In the genomic region with DNA sequence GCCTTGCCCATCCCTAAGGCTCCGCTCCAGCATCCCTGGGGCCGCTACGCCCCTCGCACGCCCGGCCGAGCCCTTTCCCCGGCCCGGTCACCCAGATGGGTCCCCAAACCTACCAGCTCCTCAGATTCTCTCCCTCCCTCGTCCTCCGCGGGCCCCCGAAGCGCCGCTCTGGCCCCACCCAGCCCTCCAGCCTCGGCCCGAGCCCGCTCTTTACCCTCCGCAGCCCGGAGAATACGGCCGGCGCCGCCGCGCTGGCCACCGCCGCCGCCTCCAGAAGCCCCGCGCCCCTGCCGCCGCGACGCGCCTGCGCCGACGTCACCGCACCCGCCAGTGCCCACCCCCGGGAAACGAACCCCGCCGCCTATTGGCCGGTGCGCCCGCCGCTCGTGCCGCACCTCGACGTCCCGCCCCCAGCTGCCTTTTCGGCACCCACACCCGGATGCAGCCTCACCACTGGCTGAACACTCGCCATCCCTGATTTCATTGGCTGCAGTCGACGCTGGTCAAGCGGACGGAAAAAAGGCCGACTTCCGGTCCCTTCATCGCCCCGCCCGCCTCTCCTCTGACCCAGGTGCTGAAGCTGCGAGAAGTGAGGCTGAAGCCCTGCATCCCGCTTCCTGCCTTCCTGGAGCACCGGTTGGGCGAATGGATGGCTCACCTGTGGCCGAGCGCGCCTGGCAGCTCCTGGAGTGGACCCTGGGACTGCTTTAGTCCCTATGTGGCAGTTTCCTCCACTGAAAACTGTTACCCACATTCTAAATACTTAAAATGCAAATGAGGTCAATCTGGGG, we compare ENCODE assay signal across 1 cellular context.
A peak's percentile ranks its signal among the peaks of the same experiment; 100 is the strongest.
TF ChIP-seq lines count a peak whose summit lies in the region.

A gene (minus strand): TSS at position 292 of the 791 bp plus-strand sequence. CDS start 1,364 bp downstream, outside the sequence.

TF ChIP-seq in K562, 482 proteins besides CTCF, POLR2A, EP300 and RAD21 (continued from another document and continues in another):
- TF ChIP-seq, protein P1, sequence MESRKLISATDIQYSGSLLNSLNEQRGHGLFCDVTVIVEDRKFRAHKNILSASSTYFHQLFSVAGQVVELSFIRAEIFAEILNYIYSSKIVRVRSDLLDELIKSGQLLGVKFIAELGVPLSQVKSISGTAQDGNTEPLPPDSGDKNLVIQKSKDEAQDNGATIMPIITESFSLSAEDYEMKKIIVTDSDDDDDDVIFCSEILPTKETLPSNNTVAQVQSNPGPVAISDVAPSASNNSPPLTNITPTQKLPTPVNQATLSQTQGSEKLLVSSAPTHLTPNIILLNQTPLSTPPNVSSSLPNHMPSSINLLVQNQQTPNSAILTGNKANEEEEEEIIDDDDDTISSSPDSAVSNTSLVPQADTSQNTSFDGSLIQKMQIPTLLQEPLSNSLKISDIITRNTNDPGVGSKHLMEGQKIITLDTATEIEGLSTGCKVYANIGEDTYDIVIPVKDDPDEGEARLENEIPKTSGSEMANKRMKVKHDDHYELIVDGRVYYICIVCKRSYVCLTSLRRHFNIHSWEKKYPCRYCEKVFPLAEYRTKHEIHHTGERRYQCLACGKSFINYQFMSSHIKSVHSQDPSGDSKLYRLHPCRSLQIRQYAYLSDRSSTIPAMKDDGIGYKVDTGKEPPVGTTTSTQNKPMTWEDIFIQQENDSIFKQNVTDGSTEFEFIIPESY (CRISPR knock-in tag; IDR thresholded peaks at IDR 0.05), result 0 out of 2 replicates have a peak, but pooled peaks have one; percentile 31
- TF ChIP-seq, protein P2, sequence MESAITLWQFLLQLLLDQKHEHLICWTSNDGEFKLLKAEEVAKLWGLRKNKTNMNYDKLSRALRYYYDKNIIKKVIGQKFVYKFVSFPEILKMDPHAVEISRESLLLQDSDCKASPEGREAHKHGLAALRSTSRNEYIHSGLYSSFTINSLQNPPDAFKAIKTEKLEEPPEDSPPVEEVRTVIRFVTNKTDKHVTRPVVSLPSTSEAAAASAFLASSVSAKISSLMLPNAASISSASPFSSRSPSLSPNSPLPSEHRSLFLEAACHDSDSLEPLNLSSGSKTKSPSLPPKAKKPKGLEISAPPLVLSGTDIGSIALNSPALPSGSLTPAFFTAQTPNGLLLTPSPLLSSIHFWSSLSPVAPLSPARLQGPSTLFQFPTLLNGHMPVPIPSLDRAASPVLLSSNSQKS (CRISPR knock-in tag; IDR thresholded peaks at IDR 0.05), result no peak
- no peak for TF ChIP-seq ZFP30 (CRISPR knock-in tag; IDR thresholded peaks at IDR 0.05; ENCODE audit: borderline replicate concordance)
- TF ChIP-seq, protein P3, sequence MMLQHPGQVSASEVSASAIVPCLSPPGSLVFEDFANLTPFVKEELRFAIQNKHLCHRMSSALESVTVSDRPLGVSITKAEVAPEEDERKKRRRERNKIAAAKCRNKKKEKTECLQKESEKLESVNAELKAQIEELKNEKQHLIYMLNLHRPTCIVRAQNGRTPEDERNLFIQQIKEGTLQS (IDR thresholded peaks at IDR 0.05), result no peak
- TF ChIP-seq, protein P3 (CRISPR knock-in tag; conservative IDR thresholded peaks at IDR 0.05), result no peak
- TF ChIP-seq MAZ (CRISPR knock-in tag; conservative IDR thresholded peaks at IDR 0.05 in 1 of 2, IDR thresholded peaks at IDR 0.05 in 1 of 2), result peak; percentile 52 to 72; a peak in 3 of 4 replicates
- peak; percentile 90 to 92 for TF ChIP-seq NRF1 (conservative IDR thresholded peaks at IDR 0.05 in 1 of 2, IDR thresholded peaks at IDR 0.05 in 1 of 2)
- TF ChIP-seq, protein P4, sequence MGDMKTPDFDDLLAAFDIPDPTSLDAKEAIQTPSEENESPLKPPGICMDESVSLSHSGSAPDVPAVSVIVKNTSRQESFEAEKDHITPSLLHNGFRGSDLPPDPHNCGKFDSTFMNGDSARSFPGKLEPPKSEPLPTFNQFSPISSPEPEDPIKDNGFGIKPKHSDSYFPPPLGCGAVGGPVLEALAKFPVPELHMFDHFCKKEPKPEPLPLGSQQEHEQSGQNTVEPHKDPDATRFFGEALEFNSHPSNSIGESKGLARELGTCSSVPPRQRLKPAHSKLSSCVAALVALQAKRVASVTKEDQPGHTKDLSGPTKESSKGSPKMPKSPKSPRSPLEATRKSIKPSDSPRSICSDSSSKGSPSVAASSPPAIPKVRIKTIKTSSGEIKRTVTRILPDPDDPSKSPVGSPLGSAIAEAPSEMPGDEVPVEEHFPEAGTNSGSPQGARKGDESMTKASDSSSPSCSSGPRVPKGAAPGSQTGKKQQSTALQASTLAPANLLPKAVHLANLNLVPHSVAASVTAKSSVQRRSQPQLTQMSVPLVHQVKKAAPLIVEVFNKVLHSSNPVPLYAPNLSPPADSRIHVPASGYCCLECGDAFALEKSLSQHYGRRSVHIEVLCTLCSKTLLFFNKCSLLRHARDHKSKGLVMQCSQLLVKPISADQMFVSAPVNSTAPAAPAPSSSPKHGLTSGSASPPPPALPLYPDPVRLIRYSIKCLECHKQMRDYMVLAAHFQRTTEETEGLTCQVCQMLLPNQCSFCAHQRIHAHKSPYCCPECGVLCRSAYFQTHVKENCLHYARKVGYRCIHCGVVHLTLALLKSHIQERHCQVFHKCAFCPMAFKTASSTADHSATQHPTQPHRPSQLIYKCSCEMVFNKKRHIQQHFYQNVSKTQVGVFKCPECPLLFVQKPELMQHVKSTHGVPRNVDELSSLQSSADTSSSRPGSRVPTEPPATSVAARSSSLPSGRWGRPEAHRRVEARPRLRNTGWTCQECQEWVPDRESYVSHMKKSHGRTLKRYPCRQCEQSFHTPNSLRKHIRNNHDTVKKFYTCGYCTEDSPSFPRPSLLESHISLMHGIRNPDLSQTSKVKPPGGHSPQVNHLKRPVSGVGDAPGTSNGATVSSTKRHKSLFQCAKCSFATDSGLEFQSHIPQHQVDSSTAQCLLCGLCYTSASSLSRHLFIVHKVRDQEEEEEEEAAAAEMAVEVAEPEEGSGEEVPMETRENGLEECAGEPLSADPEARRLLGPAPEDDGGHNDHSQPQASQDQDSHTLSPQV (IDR thresholded peaks at IDR 0.05), result no peak
- TF ChIP-seq BHLHE40 (IDR thresholded peaks at IDR 0.05; ENCODE audit: low read length), result peak; percentile 92
- TF ChIP-seq NFATC3 (IDR thresholded peaks at IDR 0.05), result no peak
- no peak for TF ChIP-seq POLR3A (IDR thresholded peaks at IDR 0.05; ENCODE audit: borderline replicate concordance, extremely low read depth, insufficient read depth, insufficient read length)
- peak; percentile 70; the same call in 1 of the 2 replicates for TF ChIP-seq ETV5 (CRISPR knock-in tag; IDR thresholded peaks at IDR 0.05; ENCODE audit: low read depth)
- TF ChIP-seq ZNF174 (CRISPR knock-in tag; IDR thresholded peaks at IDR 0.05), result no peak
- TF ChIP-seq ZNF561 (CRISPR knock-in tag; conservative IDR thresholded peaks at IDR 0.05), result no peak
- TF ChIP-seq BDP1 (IDR thresholded peaks at IDR 0.05; ENCODE audit: insufficient read depth, insufficient read length), result no peak
- TF ChIP-seq ZNF785 (CRISPR knock-in tag; IDR thresholded peaks at IDR 0.05), result no peak
- peak in 1 of 2 experiments; percentile 58; a peak in 2 of 4 replicates for TF ChIP-seq HDAC1 (IDR thresholded peaks at IDR 0.05)
- TF ChIP-seq, protein P5, sequence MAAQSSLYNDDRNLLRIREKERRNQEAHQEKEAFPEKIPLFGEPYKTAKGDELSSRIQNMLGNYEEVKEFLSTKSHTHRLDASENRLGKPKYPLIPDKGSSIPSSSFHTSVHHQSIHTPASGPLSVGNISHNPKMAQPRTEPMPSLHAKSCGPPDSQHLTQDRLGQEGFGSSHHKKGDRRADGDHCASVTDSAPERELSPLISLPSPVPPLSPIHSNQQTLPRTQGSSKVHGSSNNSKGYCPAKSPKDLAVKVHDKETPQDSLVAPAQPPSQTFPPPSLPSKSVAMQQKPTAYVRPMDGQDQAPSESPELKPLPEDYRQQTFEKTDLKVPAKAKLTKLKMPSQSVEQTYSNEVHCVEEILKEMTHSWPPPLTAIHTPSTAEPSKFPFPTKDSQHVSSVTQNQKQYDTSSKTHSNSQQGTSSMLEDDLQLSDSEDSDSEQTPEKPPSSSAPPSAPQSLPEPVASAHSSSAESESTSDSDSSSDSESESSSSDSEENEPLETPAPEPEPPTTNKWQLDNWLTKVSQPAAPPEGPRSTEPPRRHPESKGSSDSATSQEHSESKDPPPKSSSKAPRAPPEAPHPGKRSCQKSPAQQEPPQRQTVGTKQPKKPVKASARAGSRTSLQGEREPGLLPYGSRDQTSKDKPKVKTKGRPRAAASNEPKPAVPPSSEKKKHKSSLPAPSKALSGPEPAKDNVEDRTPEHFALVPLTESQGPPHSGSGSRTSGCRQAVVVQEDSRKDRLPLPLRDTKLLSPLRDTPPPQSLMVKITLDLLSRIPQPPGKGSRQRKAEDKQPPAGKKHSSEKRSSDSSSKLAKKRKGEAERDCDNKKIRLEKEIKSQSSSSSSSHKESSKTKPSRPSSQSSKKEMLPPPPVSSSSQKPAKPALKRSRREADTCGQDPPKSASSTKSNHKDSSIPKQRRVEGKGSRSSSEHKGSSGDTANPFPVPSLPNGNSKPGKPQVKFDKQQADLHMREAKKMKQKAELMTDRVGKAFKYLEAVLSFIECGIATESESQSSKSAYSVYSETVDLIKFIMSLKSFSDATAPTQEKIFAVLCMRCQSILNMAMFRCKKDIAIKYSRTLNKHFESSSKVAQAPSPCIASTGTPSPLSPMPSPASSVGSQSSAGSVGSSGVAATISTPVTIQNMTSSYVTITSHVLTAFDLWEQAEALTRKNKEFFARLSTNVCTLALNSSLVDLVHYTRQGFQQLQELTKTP (IDR thresholded peaks at IDR 0.05; ENCODE audit: low read depth in 1 of 2, partially characterized antibody in 2 of 2), result no peak
- no peak for TF ChIP-seq ZNF695 (CRISPR knock-in tag; IDR thresholded peaks at IDR 0.05)
- TF ChIP-seq RB1 (IDR thresholded peaks at IDR 0.05; ENCODE audit: low read depth), result 0 out of 2 replicates have a peak, but pooled peaks have one; percentile 26
- no peak for TF ChIP-seq DNMT1 (IDR thresholded peaks at IDR 0.05)
- TF ChIP-seq TAF7 (tag; IDR thresholded peaks at IDR 0.05), result no peak
- no peak for TF ChIP-seq MEF2A (IDR thresholded peaks at IDR 0.05; ENCODE audit: control insufficient read depth, low read depth, low read length)
- no peak; the same call in 1 of the 2 replicates for TF ChIP-seq ZBTB7A (IDR thresholded peaks at IDR 0.05; ENCODE audit: borderline replicate concordance, control insufficient read depth, low read depth, low read length)
- TF ChIP-seq, protein P6, sequence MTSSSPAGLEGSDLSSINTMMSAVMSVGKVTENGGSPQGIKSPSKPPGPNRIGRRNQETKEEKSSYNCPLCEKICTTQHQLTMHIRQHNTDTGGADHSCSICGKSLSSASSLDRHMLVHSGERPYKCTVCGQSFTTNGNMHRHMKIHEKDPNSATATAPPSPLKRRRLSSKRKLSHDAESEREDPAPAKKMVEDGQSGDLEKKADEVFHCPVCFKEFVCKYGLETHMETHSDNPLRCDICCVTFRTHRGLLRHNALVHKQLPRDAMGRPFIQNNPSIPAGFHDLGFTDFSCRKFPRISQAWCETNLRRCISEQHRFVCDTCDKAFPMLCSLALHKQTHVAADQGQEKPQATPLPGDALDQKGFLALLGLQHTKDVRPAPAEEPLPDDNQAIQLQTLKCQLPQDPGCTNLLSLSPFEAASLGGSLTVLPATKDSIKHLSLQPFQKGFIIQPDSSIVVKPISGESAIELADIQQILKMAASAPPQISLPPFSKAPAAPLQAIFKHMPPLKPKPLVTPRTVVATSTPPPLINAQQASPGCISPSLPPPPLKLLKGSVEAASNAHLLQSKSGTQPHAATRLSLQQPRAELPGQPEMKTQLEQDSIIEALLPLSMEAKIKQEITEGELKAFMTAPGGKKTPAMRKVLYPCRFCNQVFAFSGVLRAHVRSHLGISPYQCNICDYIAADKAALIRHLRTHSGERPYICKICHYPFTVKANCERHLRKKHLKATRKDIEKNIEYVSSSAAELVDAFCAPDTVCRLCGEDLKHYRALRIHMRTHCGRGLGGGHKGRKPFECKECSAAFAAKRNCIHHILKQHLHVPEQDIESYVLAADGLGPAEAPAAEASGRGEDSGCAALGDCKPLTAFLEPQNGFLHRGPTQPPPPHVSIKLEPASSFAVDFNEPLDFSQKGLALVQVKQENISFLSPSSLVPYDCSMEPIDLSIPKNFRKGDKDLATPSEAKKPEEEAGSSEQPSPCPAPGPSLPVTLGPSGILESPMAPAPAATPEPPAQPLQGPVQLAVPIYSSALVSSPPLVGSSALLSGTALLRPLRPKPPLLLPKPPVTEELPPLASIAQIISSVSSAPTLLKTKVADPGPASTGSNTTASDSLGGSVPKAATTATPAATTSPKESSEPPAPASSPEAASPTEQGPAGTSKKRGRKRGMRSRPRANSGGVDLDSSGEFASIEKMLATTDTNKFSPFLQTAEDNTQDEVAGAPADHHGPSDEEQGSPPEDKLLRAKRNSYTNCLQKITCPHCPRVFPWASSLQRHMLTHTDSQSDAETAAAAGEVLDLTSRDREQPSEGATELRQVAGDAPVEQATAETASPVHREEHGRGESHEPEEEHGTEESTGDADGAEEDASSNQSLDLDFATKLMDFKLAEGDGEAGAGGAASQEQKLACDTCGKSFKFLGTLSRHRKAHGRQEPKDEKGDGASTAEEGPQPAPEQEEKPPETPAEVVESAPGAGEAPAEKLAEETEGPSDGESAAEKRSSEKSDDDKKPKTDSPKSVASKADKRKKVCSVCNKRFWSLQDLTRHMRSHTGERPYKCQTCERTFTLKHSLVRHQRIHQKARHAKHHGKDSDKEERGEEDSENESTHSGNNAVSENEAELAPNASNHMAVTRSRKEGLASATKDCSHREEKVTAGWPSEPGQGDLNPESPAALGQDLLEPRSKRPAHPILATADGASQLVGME (CRISPR knock-in tag; IDR thresholded peaks at IDR 0.05), result peak; percentile 87; the same call in 1 of the 2 replicates
- TF ChIP-seq KDM2B (CRISPR knock-in tag; IDR thresholded peaks at IDR 0.05), result 0 out of 2 replicates have a peak, but pooled peaks have one; percentile 56
- peak; percentile 53 for TF ChIP-seq TAF1 (IDR thresholded peaks at IDR 0.05; ENCODE audit: control insufficient read depth, extremely low read depth, insufficient read depth, low read length, severe bottlenecking)
- TF ChIP-seq, protein P7, sequence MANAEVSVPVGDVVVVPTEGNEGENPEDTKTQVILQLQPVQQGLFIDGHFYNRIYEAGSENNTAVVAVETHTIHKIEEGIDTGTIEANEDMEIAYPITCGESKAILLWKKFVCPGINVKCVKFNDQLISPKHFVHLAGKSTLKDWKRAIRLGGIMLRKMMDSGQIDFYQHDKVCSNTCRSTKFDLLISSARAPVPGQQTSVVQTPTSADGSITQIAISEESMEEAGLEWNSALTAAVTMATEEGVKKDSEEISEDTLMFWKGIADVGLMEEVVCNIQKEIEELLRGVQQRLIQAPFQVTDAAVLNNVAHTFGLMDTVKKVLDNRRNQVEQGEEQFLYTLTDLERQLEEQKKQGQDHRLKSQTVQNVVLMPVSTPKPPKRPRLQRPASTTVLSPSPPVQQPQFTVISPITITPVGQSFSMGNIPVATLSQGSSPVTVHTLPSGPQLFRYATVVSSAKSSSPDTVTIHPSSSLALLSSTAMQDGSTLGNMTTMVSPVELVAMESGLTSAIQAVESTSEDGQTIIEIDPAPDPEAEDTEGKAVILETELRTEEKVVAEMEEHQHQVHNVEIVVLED (CRISPR knock-in tag; IDR thresholded peaks at IDR 0.05), result peak; percentile 68
- TF ChIP-seq, protein P8, sequence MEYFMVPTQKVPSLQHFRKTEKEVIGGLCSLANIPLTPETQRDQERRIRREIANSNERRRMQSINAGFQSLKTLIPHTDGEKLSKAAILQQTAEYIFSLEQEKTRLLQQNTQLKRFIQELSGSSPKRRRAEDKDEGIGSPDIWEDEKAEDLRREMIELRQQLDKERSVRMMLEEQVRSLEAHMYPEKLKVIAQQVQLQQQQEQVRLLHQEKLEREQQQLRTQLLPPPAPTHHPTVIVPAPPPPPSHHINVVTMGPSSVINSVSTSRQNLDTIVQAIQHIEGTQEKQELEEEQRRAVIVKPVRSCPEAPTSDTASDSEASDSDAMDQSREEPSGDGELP (CRISPR knock-in tag; IDR thresholded peaks at IDR 0.05; ENCODE audit: borderline replicate concordance), result peak; percentile 79
- TF ChIP-seq NCOA6 (IDR thresholded peaks at IDR 0.05), result no peak
- no peak for TF ChIP-seq ZNF408 (CRISPR knock-in tag; IDR thresholded peaks at IDR 0.05; ENCODE audit: low read depth)
- TF ChIP-seq ZNF644 (tag; IDR thresholded peaks at IDR 0.05; ENCODE audit: low read depth), result no peak
